39 cellular contexts compared by ENCODE assay signal in genomic region chr10:4485611-4486010, GRCh38.
"Had no signal": no experiment of that assay in that cellular context is flagged by ENCODE, and none has a peak within 500 bp of the region (broad histone marks: within the 10 kb centered on the region; RNA-seq: fewer than 3 reads in every experiment).

No MANE protein-coding gene starts in this region.

- H3K9me3 ChIP-seq: adrenal gland, ascending aorta, body of pancreas, breast epithelium had no signal

- H3K4me1 Mint-ChIP-seq: activated naive CD4-positive, alpha-beta T cell treated with anti-CD3 and anti-CD28 coated beads, Interleukin-2, amount 10 ng/mL, durations not matched to agents 7 days and 5 days; central memory CD8-positive, alpha-beta T cell had no signal

- DNase-seq: activated effector memory CD4-positive, alpha-beta T cell treated with anti-CD3 and anti-CD28 coated beads, Interleukin-2, amount 50 U/mL, for 16 hours; activated effector memory CD4-positive, alpha-beta T cell treated with Interleukin-2 at 50 U/mL for 16 hours; activated gamma-delta T cell; activated gamma-delta T cell treated with Interleukin-2 at 50 U/mL for 16 hours; activated naive CD4-positive, alpha-beta T cell; activated naive CD4-positive, alpha-beta T cell treated with anti-CD3 and anti-CD28 coated beads for 36 hours; activated naive CD4-positive, alpha-beta T cell treated with anti-CD3 and anti-CD28 coated beads, Interleukin-2, amount 10 ng/mL, durations not matched to agents 7 days and 5 days; activated naive CD4-positive, alpha-beta T cell treated with anti-CD3 and anti-CD28 coated beads, Interleukin-2, amount 50 U/mL, for 16 hours; activated naive CD4-positive, alpha-beta T cell treated with Interleukin-2 at 50 U/mL for 16 hours; activated naive CD8-positive, alpha-beta T cell treated with anti-CD3 and anti-CD28 coated beads for 36 hours; activated naive CD8-positive, alpha-beta T cell treated with anti-CD3 and anti-CD28 coated beads, Interleukin-2, amount 10 ng/mL, durations not matched to agents 7 days and 5 days; activated naive CD8-positive, alpha-beta T cell treated with anti-CD3 and anti-CD28 coated beads, Interleukin-2, amount 50 U/mL, for 24 hours; activated T-cell treated with anti-CD3 and anti-CD28 coated beads for 4 hours; activated T-cell treated with anti-CD3 and anti-CD28 coated beads, Interleukin-2, amount 50 U/mL, for 1 hour; activated T-cell treated with anti-CD3 and anti-CD28 coated beads, Interleukin-2, amount 50 U/mL, for 24 hours; activated T-cell treated with anti-CD3 and anti-CD28 coated beads, Interleukin-2, amount 50 U/mL, for 4 hours; activated T-cell treated with anti-CD3 and anti-CD28 coated beads, Interleukin-2, amount 50 U/mL, for 48 hours; activated T-cell treated with anti-CD3 and anti-CD28 coated beads, Interleukin-2, amount 50 U/mL, for 72 hours; adrenal gland; amniotic stem cell; amygdala; anterior cingulate cortex; aorta; body of pancreas; brain microvascular endothelial cell; caudate nucleus; central memory CD4-positive, alpha-beta T cell; cerebellar nuclear complex had no signal

- H3K36me3 Mint-ChIP-seq: activated naive CD4-positive, alpha-beta T cell treated with anti-CD3 and anti-CD28 coated beads, Interleukin-2, amount 10 ng/mL, durations not matched to agents 7 days and 5 days; activated naive CD4-positive, alpha-beta T cell treated with anti-CD3 and anti-CD28 coated beads, Interleukin-2, amount 50 U/mL, for 24 hours; activated naive CD4-positive, alpha-beta T cell treated with anti-CD3 and anti-CD28 coated beads, Interleukin-2, amount 50 U/mL, for 72 hours; activated naive CD8-positive, alpha-beta T cell; activated naive CD8-positive, alpha-beta T cell treated with anti-CD3 and anti-CD28 coated beads for 36 hours; brain had no signal

- H3K27ac Mint-ChIP-seq: activated naive CD4-positive, alpha-beta T cell treated with anti-CD3 and anti-CD28 coated beads for 36 hours; activated naive CD4-positive, alpha-beta T cell treated with anti-CD3 and anti-CD28 coated beads, Interleukin-2, amount 10 ng/mL, durations not matched to agents 7 days and 5 days; activated naive CD4-positive, alpha-beta T cell treated with anti-CD3 and anti-CD28 coated beads, Interleukin-2, amount 50 U/mL, for 72 hours; activated naive CD8-positive, alpha-beta T cell; activated naive CD8-positive, alpha-beta T cell treated with anti-CD3 and anti-CD28 coated beads for 36 hours; activated naive CD8-positive, alpha-beta T cell treated with anti-CD3 and anti-CD28 coated beads, Interleukin-2, amount 10 ng/mL, durations not matched to agents 7 days and 5 days; activated naive CD8-positive, alpha-beta T cell treated with anti-CD3 and anti-CD28 coated beads, Interleukin-2, amount 50 U/mL, for 24 hours; activated T-cell treated with anti-CD3 and anti-CD28 coated beads, Interleukin-2, amount 50 U/mL, for 24 hours; activated T-cell treated with anti-CD3 and anti-CD28 coated beads, Interleukin-2, amount 50 U/mL, for 72 hours; activated T-helper 1 cell treated with anti-CD3 and anti-CD28 coated beads, Interleukin-12 subunit alpha, Interleukin-12 subunit beta, Interleukin-2, Interleukin-4 antibody, amounts not matched to agents 30 ng/mL and 10 ng/mL and 1 ng/mL, durations not matched to agents 14 hours and 24 hours and 36 hours; activated T-helper 17 cell treated with anti-CD3 and anti-CD28 coated beads, Interleukin-2, amount 50 U/mL, for 72 hours; activated T-helper 2 cell treated with anti-CD3 and anti-CD28 coated beads, Interferon-gamma antibody, Interleukin-2, Interleukin-4, amounts not matched to agents 10 μg/mL and 5 μg/mL and 100 μg/mL, durations not matched to agents 14 hours and 24 hours and 36 hours; brain had no signal

- H3K27me3 ChIP-seq: adrenal gland, ascending aorta, body of pancreas, brain microvascular endothelial cell, breast epithelium had no signal

- ATAC-seq: activated naive CD4-positive, alpha-beta T cell treated with anti-CD3 and anti-CD28 coated beads, Interleukin-2, amount 50 U/mL, for 72 hours; activated naive CD8-positive, alpha-beta T cell treated with anti-CD3 and anti-CD28 coated beads, Interleukin-2, amount 50 U/mL, for 24 hours; activated T-cell treated with anti-CD3 and anti-CD28 coated beads, Interleukin-2, amount 50 U/mL, for 4 hours; activated T-cell treated with anti-CD3 and anti-CD28 coated beads, Interleukin-2, amount 50 U/mL, for 72 hours; activated T-helper 17 cell treated with anti-CD3 and anti-CD28 coated beads, Interleukin-2, amount 50 U/mL, for 72 hours; body of pancreas had no signal

- H3K27ac ChIP-seq: adrenal gland, ascending aorta, body of pancreas, brain microvascular endothelial cell, breast epithelium, cardiac muscle cell had no signal

- H3K4me1 ChIP-seq: adrenal gland, ascending aorta, body of pancreas, breast epithelium had no signal

- H3K4me3 ChIP-seq: adrenal gland, ascending aorta, body of pancreas, breast epithelium, cardiac muscle cell had no signal

- H3K9me3 Mint-ChIP-seq: activated naive CD4-positive, alpha-beta T cell treated with anti-CD3 and anti-CD28 coated beads for 36 hours; activated naive CD4-positive, alpha-beta T cell treated with anti-CD3 and anti-CD28 coated beads, Interleukin-2, amount 50 U/mL, for 24 hours; activated naive CD8-positive, alpha-beta T cell treated with anti-CD3 and anti-CD28 coated beads for 36 hours; activated naive CD8-positive, alpha-beta T cell treated with anti-CD3 and anti-CD28 coated beads, Interleukin-2, amount 50 U/mL, for 24 hours; activated T-cell treated with anti-CD3 and anti-CD28 coated beads, Interleukin-2, amount 50 U/mL, for 24 hours; activated T-cell treated with anti-CD3 and anti-CD28 coated beads, Interleukin-2, amount 50 U/mL, for 4 hours; activated T-helper 2 cell treated with anti-CD3 and anti-CD28 coated beads, Interferon-gamma antibody, Interleukin-2, Interleukin-4, amounts not matched to agents 10 μg/mL and 5 μg/mL and 100 μg/mL, durations not matched to agents 14 hours and 24 hours and 36 hours; central memory CD8-positive, alpha-beta T cell had no signal

- H3K36me3 ChIP-seq: adrenal gland, ascending aorta, brain microvascular endothelial cell, breast epithelium, cardiac muscle cell had no signal

- H3K4me3 Mint-ChIP-seq: activated naive CD4-positive, alpha-beta T cell treated with anti-CD3 and anti-CD28 coated beads for 36 hours; activated naive CD4-positive, alpha-beta T cell treated with anti-CD3 and anti-CD28 coated beads, Interleukin-2, amount 10 ng/mL, durations not matched to agents 7 days and 5 days; activated naive CD4-positive, alpha-beta T cell treated with anti-CD3 and anti-CD28 coated beads, Interleukin-2, amount 50 U/mL, for 24 hours; activated naive CD8-positive, alpha-beta T cell; activated naive CD8-positive, alpha-beta T cell treated with anti-CD3 and anti-CD28 coated beads for 36 hours; activated naive CD8-positive, alpha-beta T cell treated with anti-CD3 and anti-CD28 coated beads, Interleukin-2, amount 10 ng/mL, durations not matched to agents 7 days and 5 days; activated naive CD8-positive, alpha-beta T cell treated with anti-CD3 and anti-CD28 coated beads, Interleukin-2, amount 50 U/mL, for 24 hours; activated T-cell treated with anti-CD3 and anti-CD28 coated beads, Interleukin-2, amount 50 U/mL, for 24 hours; activated T-cell treated with anti-CD3 and anti-CD28 coated beads, Interleukin-2, amount 50 U/mL, for 4 hours; activated T-cell treated with anti-CD3 and anti-CD28 coated beads, Interleukin-2, amount 50 U/mL, for 72 hours; activated T-helper 1 cell treated with anti-CD3 and anti-CD28 coated beads, Interleukin-12 subunit alpha, Interleukin-12 subunit beta, Interleukin-2, Interleukin-4 antibody, amounts not matched to agents 30 ng/mL and 10 ng/mL and 1 ng/mL, durations not matched to agents 14 hours and 24 hours and 36 hours; activated T-helper 17 cell treated with anti-CD3 and anti-CD28 coated beads, Interleukin-2, amount 50 U/mL, for 72 hours; brain; central memory CD8-positive, alpha-beta T cell had no signal
